9 cellular contexts compared by ENCODE assay signal in the genomic region with DNA sequence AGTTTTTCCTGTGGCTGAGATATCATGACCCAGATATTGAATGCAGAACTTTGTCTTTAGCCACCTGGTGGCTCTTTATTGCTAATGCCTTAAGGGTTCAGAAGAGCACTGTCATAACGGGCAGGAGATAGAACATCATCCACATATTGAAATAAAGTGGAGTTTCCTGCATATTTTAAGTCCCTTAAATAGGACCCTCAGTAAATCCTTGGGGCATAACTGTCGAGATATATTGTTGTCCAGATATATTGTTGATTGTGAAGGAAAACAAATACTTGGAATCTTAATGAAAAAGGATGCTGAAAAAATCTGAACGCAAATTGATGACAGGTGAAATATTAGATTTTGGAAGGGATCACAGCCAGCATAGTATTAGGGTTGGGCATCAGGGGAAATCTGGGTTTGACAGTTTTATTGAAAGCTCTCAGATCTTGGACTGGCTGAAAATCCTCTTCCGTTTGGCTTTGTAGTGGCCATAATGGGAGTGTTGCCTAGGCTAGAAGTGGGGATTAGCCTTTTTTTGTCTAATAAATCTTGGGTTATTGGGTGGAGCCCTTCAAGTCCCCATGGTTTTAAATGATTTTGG. TPM values are rescaled to one million over a fixed set of nuclear protein-coding genes. Genes with fewer than 3 reads are reported as not detected.
DNase-seq lines count a peak whose midpoint lies in the region; ATAC-seq and TF ChIP-seq lines count a peak whose summit lies in the region.
"Had no signal": no experiment of that assay in that cellular context is flagged by ENCODE, and none has a peak within 500 bp of the region (broad histone marks: within the 10 kb centered on the region; RNA-seq: fewer than 3 reads in every experiment).

No MANE protein-coding gene starts in this region.

- no peak overlapping the region for H3K4me3 Mint-ChIP-seq in CD4-positive, alpha-beta T cell

- H3K36me3 Mint-ChIP-seq in CD4-positive, alpha-beta T cell (ENCODE audit: low read depth) = no peaks in the 10 kb centered on the region

- H3K4me1 Mint-ChIP-seq in CD4-positive, alpha-beta T cell (ENCODE audit: low read depth) = no peaks in the 10 kb centered on the region

- peak; percentile 60 for ATAC-seq in CD4-positive, alpha-beta T cell (ENCODE audit: poor library complexity)
- peak; percentile 89 for ATAC-seq in GM18909 (IDR thresholded peaks at IDR 0.05; ENCODE audit: poor library complexity, unreplicated experiment)
- ATAC-seq in HG03196 (IDR thresholded peaks at IDR 0.05; ENCODE audit: unreplicated experiment) = peak; percentile 83
- peak; percentile 56 to 64 for ATAC-seq in right cardiac atrium

- H3K27me3 ChIP-seq in CD4-positive, alpha-beta T cell (ENCODE audit: control insufficient read depth, insufficient read depth, low read length) = peaks cover 73% of the 10 kb centered on the region
- peaks cover 2% of the 10 kb centered on the region for H3K27me3 ChIP-seq in right cardiac atrium (ENCODE audit: control insufficient read depth, insufficient read depth)
- H3K27me3 ChIP-seq: SJCRH30 had no signal

- H3K4me3 ChIP-seq in right cardiac atrium (ENCODE audit: low read length) = no peak overlapping the region
- H3K4me3 ChIP-seq: SJCRH30 had no signal

- no peaks in the 10 kb centered on the region for H3K9me3 Mint-ChIP-seq in CD4-positive, alpha-beta T cell

- DNase-seq in CD4-positive, alpha-beta T cell = no peak
- DNase-seq in SKM-1 treated with dmso at 0.1 percent for 144 hours (lab: John Stamatoyannopoulos, UW; ENCODE audit: unreplicated experiment) (peak; percentile 9), right cardiac atrium (no peak), midbrain (lab: John Stamatoyannopoulos, UW) (no peak)
- no peak for DNase-seq in central memory CD4-positive, alpha-beta T cell
- no peak for DNase-seq in activated T-cell treated with anti-CD3 and anti-CD28 coated beads, Interleukin-2, amount 50 U/mL, for 1 hour

- H3K27me3 Mint-ChIP-seq in CD4-positive, alpha-beta T cell = peaks cover 82% of the 10 kb centered on the region

- no peaks in the 10 kb centered on the region for H3K9me3 ChIP-seq in CD4-positive, alpha-beta T cell (ENCODE audit: control insufficient read depth, low read length)
- no peaks in the 10 kb centered on the region for H3K9me3 ChIP-seq in right cardiac atrium (ENCODE audit: control insufficient read depth, low read length)
- H3K9me3 ChIP-seq: SJCRH30 had no signal

- H3K4me1 ChIP-seq in right cardiac atrium (ENCODE audit: control insufficient read depth, insufficient read depth, low read length) = no peaks in the 10 kb centered on the region
- H3K4me1 ChIP-seq: SJCRH30 had no signal

- CTCF ChIA-PET in CD4-positive, alpha-beta T cell (lab: Charles Lee) = no interaction called here

- no peak for TF ChIP-seq CTCF in CD4-positive, alpha-beta T cell (IDR thresholded peaks at IDR 0.05)

- WGBS in right cardiac atrium = 28% methylated on average over 4 of the region's 4 CpGs

- intact Hi-C loops in CD4-positive, alpha-beta T cell (cut with DNase I, micrococcal nuclease) = no loop called here
- intact Hi-C loops in right cardiac atrium (cut with DNase I) = loop anchor here in 1 of 4 donors (10.0 kb wide), 1 partner anchor 96 kb away; no protein-coding TSS in a partner anchor

- POLR2A ChIA-PET in CD4-positive, alpha-beta T cell (lab: Charles Lee) = interaction anchor here (1.8 kb wide), 1 partner anchor 15 kb away, joined by 6 read pairs; no protein-coding TSS in a partner anchor

- H3K27ac Mint-ChIP-seq in CD4-positive, alpha-beta T cell = no peak overlapping the region

- no peak overlapping the region for H3K27ac ChIP-seq in CD4-positive, alpha-beta T cell (ENCODE audit: low read depth, low read length)
- H3K27ac ChIP-seq in right cardiac atrium (ENCODE audit: low read length) = no peak overlapping the region
- H3K27ac ChIP-seq: SJCRH30 had no signal

RNA-seq across cellular contexts. Expression of a gene that starts 13.9 kb away (rescaled TPM):
- 10 to 100 TPM; 28.7 to 29.7 TPM for total RNA-seq in CD4-positive, alpha-beta T cell
- 10 to 100 TPM; 10.0 to 16.2 (median 11.3) TPM for total RNA-seq in right cardiac atrium
- 1.9 TPM for polyA plus RNA-seq in right cardiac atrium
